ENCODE assay signal across 8 cellular contexts in genomic region chr4:94595880-94596483, GRCh38.
DNase-seq lines count a peak whose midpoint lies in the region; TF ChIP-seq lines count a peak whose summit lies in the region.

No MANE protein-coding gene starts in this region.

- H3K9me3 Mint-ChIP-seq in immature natural killer cell = no peaks in the 10 kb centered on the region

- H3K36me3 Mint-ChIP-seq in immature natural killer cell = peaks cover 4 to 9% (median 5%) of the 10 kb centered on the region in 3 donors

- H3K4me3 Mint-ChIP-seq in immature natural killer cell = no peak overlapping the region

- H3K4me1 Mint-ChIP-seq in immature natural killer cell = peaks cover 5 to 7% of the 10 kb centered on the region in 2 donors

- H3K27me3 ChIP-seq in adipocyte (replicated peaks; ENCODE audit: control insufficient read depth, insufficient read depth, low read length) = no peaks in the 10 kb centered on the region
- H3K27me3 ChIP-seq in tibial nerve = no peaks in the 10 kb centered on the region

- TF ChIP-seq POLR2A in NB4 (IDR thresholded peaks at IDR 0.05; ENCODE audit: extremely low read depth, insufficient read length) = no peak
- no peak for TF ChIP-seq POLR2A in tibial nerve (IDR thresholded peaks at IDR 0.05)

- CTCF ChIA-PET in HEK293 (lab: Yijun Ruan, JAX) = interaction anchor here (0.5 to 1.0 kb wide), 5 partner anchors 82 to 263 kb away, joined by 3 to 5 read pairs (median 5); no protein-coding TSS in a partner anchor

- no peak; the same call in 1 of the 2 replicates for TF ChIP-seq CTCF in HEK293 (tag by site-specific recombination; IDR thresholded peaks at IDR 0.05)
- no peak for TF ChIP-seq CTCF in NB4 (IDR thresholded peaks at IDR 0.05; ENCODE audit: low read depth, low read length)
- TF ChIP-seq CTCF in tibial nerve (IDR thresholded peaks at IDR 0.05) = peak; percentile 49 to 78 (median 64)

- no peak overlapping the region for H3K27ac Mint-ChIP-seq in immature natural killer cell

- H3K27ac ChIP-seq in HEK293 (ENCODE audit: extremely low read depth, low read depth, low read length) = no peak overlapping the region
- no peak overlapping the region for H3K27ac ChIP-seq in tibial nerve

- H3K27me3 Mint-ChIP-seq in immature natural killer cell (ENCODE audit: low read depth in 3 of 3) = no peaks in the 10 kb centered on the region

- H3K4me3 ChIP-seq in HEK293 (ENCODE audit: low read depth, low read length) (no peak overlapping the region), NB4 (ENCODE audit: low read depth, low read length) (no peak overlapping the region), adipocyte (ENCODE audit: low read length) (no peak overlapping the region), tibial nerve (no peak overlapping the region)

- H3K9ac ChIP-seq in adipocyte (ENCODE audit: low read length) = no peak overlapping the region

- H3K36me3 ChIP-seq in HEK293 (ENCODE audit: control insufficient read depth in 2 of 2, insufficient read depth in 1 of 2, low read length in 2 of 2) (peaks cover 0 to 6% of the 10 kb centered on the region in 2 experiments; a peak in 1 of 3 replicates), adipocyte (ENCODE audit: control insufficient read depth, insufficient read depth, low read length, severe bottlenecking) (peaks cover 16% of the 10 kb centered on the region), tibial nerve (peaks cover 0 to 17% (median 0%) of the 10 kb centered on the region in 3 donors)

- H3K4me1 ChIP-seq in HEK293 (ENCODE audit: control insufficient read depth, insufficient read depth, low read length) = no peaks in the 10 kb centered on the region
- peaks cover 12% of the 10 kb centered on the region for H3K4me1 ChIP-seq in adipocyte (ENCODE audit: control insufficient read depth, insufficient read depth, low read length)
- H3K4me1 ChIP-seq in tibial nerve = peaks cover 0 to 6% (median 0%) of the 10 kb centered on the region in 4 donors

- no peak for TF ChIP-seq EP300 in tibial nerve (IDR thresholded peaks at IDR 0.05)

- DNase-seq in A172 (ENCODE audit: low spot score) = peak; percentile 35
- DNase-seq in GM04504 (ENCODE audit: low read depth) = peak; percentile 23
- DNase-seq in NB4 (ENCODE audit: low read depth) = peak; percentile 55
- DNase-seq in adipocyte (ENCODE audit: low read depth) = peak; percentile 83
- peak; percentile 24 to 36 (median 27) for DNase-seq in immature natural killer cell
- DNase-seq in tibial nerve (ENCODE audit: low spot score in 2 of 2) = no peak
- no peak for DNase-seq in middle frontal gyrus (ENCODE audit: extremely low spot score, low spot score)

- 56 to 61% methylated on average over 5 of the region's 5 CpGs for WGBS in tibial nerve, 2 donors

- POLR2A ChIA-PET in HEK293 (lab: Yijun Ruan, JAX) = no interaction called here

- H3K9me3 ChIP-seq in HEK293 (ENCODE audit: control insufficient read depth, insufficient read depth, low read depth, low read length) (no peaks in the 10 kb centered on the region), adipocyte (ENCODE audit: control insufficient read depth, low read length) (no peaks in the 10 kb centered on the region), tibial nerve (no peaks in the 10 kb centered on the region)

TF ChIP-seq in HEK293, 187 proteins besides CTCF, POLR2A, EP300 and RAD21:
- TF ChIP-seq ZNF654 (tag by site-specific recombination; IDR thresholded peaks at IDR 0.05; ENCODE audit: low read depth) = peak; percentile 71
- TF ChIP-seq ZNF292 (tag by site-specific recombination; IDR thresholded peaks at IDR 0.05; ENCODE audit: borderline replicate concordance, low read depth) = no peak
- TF ChIP-seq ZNF416 (tag by site-specific recombination; IDR thresholded peaks at IDR 0.05) = no peak
- TF ChIP-seq ZNF660 (tag by site-specific recombination; IDR thresholded peaks at IDR 0.05) = peak; percentile 38; the same call in 1 of the 2 replicates

Comparison
In these comparisons a context has a peak if more than half of its experiments do, and no peak if none do; other contexts are left out.
1. DNase-seq: peak in A172 (single experiment), GM04504 (single experiment), NB4 (single experiment), adipocyte (single experiment) and immature natural killer cell (3 of 3); none in tibial nerve (0 of 2) and middle frontal gyrus (single experiment).
2. CTCF ChIP-seq: peak in tibial nerve (5 of 5); none in HEK293 (single experiment) and NB4 (single experiment).